In genomic region chr11:86570020-86570419, GRCh38 we compare ENCODE assay signal across 1 cellular context.
TF ChIP-seq lines count a peak whose summit lies in the region.

No MANE protein-coding gene starts in this region.

TF ChIP-seq in HEK293, 187 proteins besides CTCF, POLR2A, EP300 and RAD21 (continued from another document and continues in another):
- TF ChIP-seq ZNF560 (tag by site-specific recombination; IDR thresholded peaks at IDR 0.05; ENCODE audit: borderline replicate concordance) = no peak
- TF ChIP-seq ZNF335 (tag by site-specific recombination; conservative IDR thresholded peaks at IDR 0.05) = no peak
- TF ChIP-seq ZNF155 (tag by site-specific recombination; IDR thresholded peaks at IDR 0.05) = no peak
- peak; percentile 84 for TF ChIP-seq ZNF2 (tag by site-specific recombination; IDR thresholded peaks at IDR 0.05)
- TF ChIP-seq ZNF76 (tag by site-specific recombination; IDR thresholded peaks at IDR 0.05; ENCODE audit: borderline replicate concordance, low read depth) = peak; percentile 42; the same call in 1 of the 2 replicates
- TF ChIP-seq ZNF518A (tag by site-specific recombination; conservative IDR thresholded peaks at IDR 0.05; ENCODE audit: low read depth) = no peak
- no peak for TF ChIP-seq ZNF16 (tag by site-specific recombination; IDR thresholded peaks at IDR 0.05; ENCODE audit: low read depth)
- TF ChIP-seq ZNF202 (tag by site-specific recombination; IDR thresholded peaks at IDR 0.05; ENCODE audit: borderline replicate concordance) = no peak
- no peak for TF ChIP-seq ZNF664 (tag by site-specific recombination; IDR thresholded peaks at IDR 0.05)
- no peak for TF ChIP-seq ZNF701 (tag by site-specific recombination; IDR thresholded peaks at IDR 0.05)
- TF ChIP-seq ZNF513 (tag by site-specific recombination; IDR thresholded peaks at IDR 0.05) = no peak
- peak; percentile 89 for TF ChIP-seq GFI1B (tag by site-specific recombination; IDR thresholded peaks at IDR 0.05)
- TF ChIP-seq ZNF530 (tag by site-specific recombination; IDR thresholded peaks at IDR 0.05; ENCODE audit: low read depth) = no peak
- TF ChIP-seq ZNF24 (tag by site-specific recombination; IDR thresholded peaks at IDR 0.05) = peak; percentile 84
- TF ChIP-seq BCL11A (tag by site-specific recombination; IDR thresholded peaks at IDR 0.05; ENCODE audit: low read depth) = no peak
- TF ChIP-seq ZNF211 (tag by site-specific recombination; IDR thresholded peaks at IDR 0.05; ENCODE audit: low read depth) = no peak
- TF ChIP-seq ZNF292 (tag by site-specific recombination; IDR thresholded peaks at IDR 0.05; ENCODE audit: borderline replicate concordance, low read depth) = no peak
- TF ChIP-seq ZNF280C (tag by site-specific recombination; IDR thresholded peaks at IDR 0.05) = no peak
- TF ChIP-seq, protein P1, sequence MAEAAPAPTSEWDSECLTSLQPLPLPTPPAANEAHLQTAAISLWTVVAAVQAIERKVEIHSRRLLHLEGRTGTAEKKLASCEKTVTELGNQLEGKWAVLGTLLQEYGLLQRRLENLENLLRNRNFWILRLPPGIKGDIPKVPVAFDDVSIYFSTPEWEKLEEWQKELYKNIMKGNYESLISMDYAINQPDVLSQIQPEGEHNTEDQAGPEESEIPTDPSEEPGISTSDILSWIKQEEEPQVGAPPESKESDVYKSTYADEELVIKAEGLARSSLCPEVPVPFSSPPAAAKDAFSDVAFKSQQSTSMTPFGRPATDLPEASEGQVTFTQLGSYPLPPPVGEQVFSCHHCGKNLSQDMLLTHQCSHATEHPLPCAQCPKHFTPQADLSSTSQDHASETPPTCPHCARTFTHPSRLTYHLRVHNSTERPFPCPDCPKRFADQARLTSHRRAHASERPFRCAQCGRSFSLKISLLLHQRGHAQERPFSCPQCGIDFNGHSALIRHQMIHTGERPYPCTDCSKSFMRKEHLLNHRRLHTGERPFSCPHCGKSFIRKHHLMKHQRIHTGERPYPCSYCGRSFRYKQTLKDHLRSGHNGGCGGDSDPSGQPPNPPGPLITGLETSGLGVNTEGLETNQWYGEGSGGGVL (tag by site-specific recombination; IDR thresholded peaks at IDR 0.05) = peak; percentile 40; the same call in 1 of the 2 replicates
- 0 out of 2 replicates have a peak, but pooled peaks have one; percentile 7 for TF ChIP-seq ZNF37A (tag by site-specific recombination; IDR thresholded peaks at IDR 0.05)
- no peak for TF ChIP-seq ZNF707 (tag by site-specific recombination; IDR thresholded peaks at IDR 0.05)
- TF ChIP-seq ZNF692 (tag by site-specific recombination; IDR thresholded peaks at IDR 0.05) = peak; percentile 51; the same call in 1 of the 2 replicates
- peak; percentile 50 for TF ChIP-seq GLIS1 (tag by site-specific recombination; IDR thresholded peaks at IDR 0.05)
- TF ChIP-seq WT1 (tag by site-specific recombination; IDR thresholded peaks at IDR 0.05) = peak; percentile 62; the same call in 1 of the 2 replicates
- no peak for TF ChIP-seq TCF7L2 (IDR thresholded peaks at IDR 0.05; ENCODE audit: borderline replicate concordance, low read depth, low read length)
- no peak for TF ChIP-seq ZNF324 (tag by site-specific recombination; IDR thresholded peaks at IDR 0.05)
- TF ChIP-seq ZNF521 (tag by site-specific recombination; IDR thresholded peaks at IDR 0.05) = no peak
- TF ChIP-seq ZSCAN18 (tag by site-specific recombination; IDR thresholded peaks at IDR 0.05) = no peak
- TF ChIP-seq, protein P2, sequence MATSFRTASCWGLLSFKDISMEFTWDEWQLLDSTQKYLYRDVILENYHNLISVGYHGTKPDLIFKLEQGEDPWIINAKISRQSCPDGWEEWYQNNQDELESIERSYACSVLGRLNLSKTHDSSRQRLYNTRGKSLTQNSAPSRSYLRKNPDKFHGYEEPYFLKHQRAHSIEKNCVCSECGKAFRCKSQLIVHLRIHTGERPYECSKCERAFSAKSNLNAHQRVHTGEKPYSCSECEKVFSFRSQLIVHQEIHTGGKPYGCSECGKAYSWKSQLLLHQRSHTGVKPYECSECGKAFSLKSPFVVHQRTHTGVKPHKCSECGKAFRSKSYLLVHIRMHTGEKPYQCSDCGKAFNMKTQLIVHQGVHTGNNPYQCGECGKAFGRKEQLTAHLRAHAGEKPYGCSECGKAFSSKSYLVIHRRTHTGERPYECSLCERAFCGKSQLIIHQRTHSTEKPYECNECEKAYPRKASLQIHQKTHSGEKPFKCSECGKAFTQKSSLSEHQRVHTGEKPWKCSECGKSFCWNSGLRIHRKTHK (tag by site-specific recombination; IDR thresholded peaks at IDR 0.05) = no peak
- TF ChIP-seq ZNF501 (tag by site-specific recombination; IDR thresholded peaks at IDR 0.05) = peak; percentile 76; the same call in 1 of the 2 replicates
- peak; percentile 91 for TF ChIP-seq ZBTB21 (tag by site-specific recombination; IDR thresholded peaks at IDR 0.05)
- peak; percentile 52 for TF ChIP-seq PRDM6 (tag by site-specific recombination; IDR thresholded peaks at IDR 0.05)
- no peak for TF ChIP-seq ZNF404 (tag by site-specific recombination; IDR thresholded peaks at IDR 0.05)
- TF ChIP-seq, protein P3, sequence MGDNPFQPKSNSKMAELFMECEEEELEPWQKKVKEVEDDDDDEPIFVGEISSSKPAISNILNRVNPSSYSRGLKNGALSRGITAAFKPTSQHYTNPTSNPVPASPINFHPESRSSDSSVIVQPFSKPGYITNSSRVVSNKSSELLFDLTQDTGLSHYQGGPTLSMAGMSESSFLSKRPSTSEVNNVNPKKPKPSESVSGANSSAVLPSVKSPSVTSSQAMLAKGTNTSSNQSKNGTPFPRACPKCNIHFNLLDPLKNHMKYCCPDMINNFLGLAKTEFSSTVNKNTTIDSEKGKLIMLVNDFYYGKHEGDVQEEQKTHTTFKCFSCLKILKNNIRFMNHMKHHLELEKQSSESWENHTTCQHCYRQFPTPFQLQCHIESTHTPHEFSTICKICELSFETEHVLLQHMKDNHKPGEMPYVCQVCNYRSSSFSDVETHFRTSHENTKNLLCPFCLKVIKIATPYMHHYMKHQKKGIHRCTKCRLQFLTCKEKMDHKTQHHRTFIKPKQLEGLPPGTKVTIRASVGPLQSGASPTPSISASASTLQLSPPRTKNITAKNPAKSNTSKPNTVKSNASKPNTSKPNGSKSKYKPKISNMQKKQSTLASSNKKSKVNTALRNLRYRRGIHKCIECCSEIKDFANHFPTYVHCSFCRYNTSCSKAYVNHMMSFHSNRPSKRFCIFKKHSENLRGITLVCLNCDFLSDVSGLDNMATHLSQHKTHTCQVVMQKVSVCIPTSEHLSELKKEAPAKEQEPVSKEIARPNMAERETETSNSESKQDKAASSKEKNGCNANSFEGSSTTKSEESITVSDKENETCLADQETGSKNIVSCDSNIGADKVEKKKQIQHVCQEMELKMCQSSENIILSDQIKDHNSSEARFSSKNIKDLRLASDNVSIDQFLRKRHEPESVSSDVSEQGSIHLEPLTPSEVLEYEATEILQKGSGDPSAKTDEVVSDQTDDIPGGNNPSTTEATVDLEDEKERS (tag by site-specific recombination; IDR thresholded peaks at IDR 0.05) = no peak
- TF ChIP-seq ZNF658 (tag by site-specific recombination; IDR thresholded peaks at IDR 0.05) = no peak
- peak; percentile 49; the same call in 1 of the 2 replicates for TF ChIP-seq IKZF3 (tag by site-specific recombination; IDR thresholded peaks at IDR 0.05)
- no peak for TF ChIP-seq ZNF248 (tag by site-specific recombination; IDR thresholded peaks at IDR 0.05)
- no peak for TF ChIP-seq ZBTB20 (tag by site-specific recombination; IDR thresholded peaks at IDR 0.05)
